1 cellular context compared by ENCODE assay signal in genomic region chr18:6776193-6776592, GRCh38.
TF ChIP-seq lines count a peak whose summit lies in the region.

No MANE protein-coding gene starts in this region.

TF ChIP-seq in SK-N-SH treated with all-trans-retinoic acid at 6 μM for 48 hours, 23 proteins besides CTCF, POLR2A, EP300 and RAD21 (continued from another document):
- no peak for TF ChIP-seq POU6F1 (CRISPR knock-in tag; IDR thresholded peaks at IDR 0.05; ENCODE audit: borderline replicate concordance, low read depth)
- no peak for TF ChIP-seq CREB5 (CRISPR knock-in tag; IDR thresholded peaks at IDR 0.05; ENCODE audit: low read depth)
- no peak for TF ChIP-seq ESRRG (CRISPR knock-in tag; IDR thresholded peaks at IDR 0.05)
- TF ChIP-seq ISL1 (CRISPR knock-in tag; IDR thresholded peaks at IDR 0.05) = no peak
